Comparison of ENCODE assay signal across 11 cellular contexts in the genomic region with DNA sequence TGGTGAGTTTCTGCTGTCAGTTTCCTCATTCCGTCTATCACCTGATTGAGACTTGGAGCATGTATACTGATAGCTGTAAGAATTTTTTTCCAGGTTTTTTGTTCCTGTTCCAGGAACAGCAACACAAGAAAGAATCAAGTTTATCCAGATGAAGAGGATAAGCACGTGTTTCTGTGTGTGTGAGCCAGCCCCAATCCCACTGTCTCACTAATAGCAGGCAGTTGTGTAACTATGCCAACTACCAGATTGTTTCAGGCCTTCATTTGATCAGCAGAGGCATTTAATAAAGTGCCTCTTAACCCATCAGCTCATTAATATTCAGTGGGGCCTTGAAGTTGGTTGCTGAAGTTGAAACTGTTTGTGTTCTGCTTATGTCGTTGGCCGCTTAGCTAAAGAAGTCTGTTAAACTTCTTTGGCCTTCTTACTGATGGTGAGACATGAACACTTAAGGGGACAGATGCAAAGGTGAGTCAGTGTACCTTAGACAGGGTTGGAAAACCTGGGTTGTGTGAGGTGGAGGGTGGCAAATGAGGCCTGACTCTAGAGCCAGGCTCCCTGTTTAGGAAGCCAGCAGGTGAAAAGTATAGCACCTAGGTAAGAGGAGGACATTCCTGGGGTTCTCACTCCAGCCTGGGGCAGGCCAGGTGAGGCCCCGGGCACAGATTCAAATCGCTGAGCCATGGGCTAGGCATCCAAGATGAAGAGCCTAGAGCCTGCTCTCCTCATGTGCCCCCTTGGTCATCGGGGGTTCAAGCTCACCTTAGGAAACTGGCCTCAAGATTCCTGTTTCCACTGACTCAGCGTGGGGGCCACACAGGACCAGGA. TPM values are rescaled to one million over a fixed set of nuclear protein-coding genes. Genes with fewer than 3 reads are reported as not detected.
DNase-seq lines count a peak whose midpoint lies in the region; ATAC-seq, FAIRE-seq and TF ChIP-seq lines count a peak whose summit lies in the region.
"Had no signal": no experiment of that assay in that cellular context is flagged by ENCODE, and none has a peak within 500 bp of the region (broad histone marks: within the 10 kb centered on the region; RNA-seq: fewer than 3 reads in every experiment).

No MANE protein-coding gene starts in this region.

- no peak overlapping the region for H2AFZ ChIP-seq in astrocyte (ENCODE audit: low read depth, low read length)

- no peaks in the 10 kb centered on the region for H3K9me3 ChIP-seq in astrocyte (ENCODE audit: insufficient read depth, low read depth, low read length)
- H3K9me3 ChIP-seq: BE2C had no signal

- no peaks in the 10 kb centered on the region for H3K27me3 Mint-ChIP-seq in stimulated activated naive CD8-positive, alpha-beta T cell treated with anti-CD3 and anti-CD28 coated beads, Interleukin-15, Interleukin-2, amounts not matched to agents 100 ng/mL and 50 ng/mL, for 24 hours
- H3K27me3 Mint-ChIP-seq in astrocyte (ENCODE audit: low read depth, unreplicated experiment) (no peaks in the 10 kb centered on the region), memory B cell (no peaks in the 10 kb centered on the region)

- peaks cover 89% of the 10 kb centered on the region for H3K79me2 ChIP-seq in astrocyte (ENCODE audit: insufficient read depth, low read length)

- peaks cover 19% of the 10 kb centered on the region for H4K20me1 ChIP-seq in astrocyte (ENCODE audit: insufficient read depth, low read length)

- peaks cover 10% of the 10 kb centered on the region for H3K36me3 Mint-ChIP-seq in stimulated activated naive CD8-positive, alpha-beta T cell treated with anti-CD3 and anti-CD28 coated beads, Interleukin-15, Interleukin-2, amounts not matched to agents 100 ng/mL and 50 ng/mL, for 24 hours (ENCODE audit: low read depth)
- H3K36me3 Mint-ChIP-seq in astrocyte (ENCODE audit: low read depth, unreplicated experiment) (no peaks in the 10 kb centered on the region), memory B cell (peaks cover 15% of the 10 kb centered on the region)

- H3K9me3 Mint-ChIP-seq in stimulated activated naive CD8-positive, alpha-beta T cell treated with anti-CD3 and anti-CD28 coated beads, Interleukin-15, Interleukin-2, amounts not matched to agents 100 ng/mL and 50 ng/mL, for 24 hours: no peaks in the 10 kb centered on the region
- H3K9me3 Mint-ChIP-seq in astrocyte (ENCODE audit: unreplicated experiment) (no peaks in the 10 kb centered on the region), memory B cell (no peaks in the 10 kb centered on the region)
- H3K9me3 Mint-ChIP-seq: stimulated activated effector memory CD8-positive, alpha-beta T cell treated with anti-CD3 and anti-CD28 coated beads, Interleukin-12 subunit alpha, Interleukin-12 subunit beta, amount 100 ng/mL, for 72 hours had no signal

- no peak overlapping the region for H3K4me3 Mint-ChIP-seq in stimulated activated naive CD8-positive, alpha-beta T cell treated with anti-CD3 and anti-CD28 coated beads, Interleukin-15, Interleukin-2, amounts not matched to agents 100 ng/mL and 50 ng/mL, for 24 hours
- H3K4me3 Mint-ChIP-seq in astrocyte (ENCODE audit: unreplicated experiment) (no peak overlapping the region), memory B cell (peak overlapping the region; percentile 75)
- H3K4me3 Mint-ChIP-seq: stimulated activated effector memory CD8-positive, alpha-beta T cell treated with anti-CD3 and anti-CD28 coated beads, Interleukin-12 subunit alpha, Interleukin-12 subunit beta, amount 100 ng/mL, for 72 hours had no signal

- peak overlapping the region; percentile 84 for H3K27ac ChIP-seq in astrocyte (ENCODE audit: low read depth, low read length)

- peak overlapping the region; percentile 45 for H3K27ac Mint-ChIP-seq in stimulated activated naive CD8-positive, alpha-beta T cell treated with anti-CD3 and anti-CD28 coated beads, Interleukin-15, Interleukin-2, amounts not matched to agents 100 ng/mL and 50 ng/mL, for 24 hours
- H3K27ac Mint-ChIP-seq in astrocyte (ENCODE audit: unreplicated experiment) (no peak overlapping the region), memory B cell (peak overlapping the region; percentile 98)
- H3K27ac Mint-ChIP-seq: stimulated activated effector memory CD8-positive, alpha-beta T cell treated with anti-CD3 and anti-CD28 coated beads, Interleukin-12 subunit alpha, Interleukin-12 subunit beta, amount 100 ng/mL, for 72 hours had no signal

- ATAC-seq in stimulated activated naive CD8-positive, alpha-beta T cell treated with anti-CD3 and anti-CD28 coated beads, Interleukin-15, Interleukin-2, amounts not matched to agents 100 U/mL and 50 U/mL, for 24 hours: no peak
- no peak for ATAC-seq in memory B cell (ENCODE audit: low read depth)
- ATAC-seq in HG03442 (IDR thresholded peaks at IDR 0.05; ENCODE audit: unreplicated experiment): no peak
- ATAC-seq: K562; stimulated activated effector memory CD8-positive, alpha-beta T cell treated with anti-CD3 and anti-CD28 coated beads, Interleukin-12 subunit alpha, Interleukin-12 subunit beta, amount 100 ng/mL, for 72 hours had no signal

- peaks cover 34% of the 10 kb centered on the region for H3K4me1 ChIP-seq in astrocyte (ENCODE audit: insufficient read depth, low read length)
- H3K4me1 ChIP-seq: BE2C had no signal

- peak overlapping the region; percentile 72 for H3K9ac ChIP-seq in astrocyte (ENCODE audit: low read length)

- DNase-seq in stimulated activated naive CD8-positive, alpha-beta T cell treated with anti-CD3 and anti-CD28 coated beads, Interleukin-15, Interleukin-2, amounts not matched to agents 100 U/mL and 50 U/mL, for 24 hours: no peak
- DNase-seq in astrocyte (ENCODE audit: low read depth) (peak; percentile 40), memory B cell (ENCODE audit: low spot score in 2 of 2) (no peak), iPS-NIHi7 (ENCODE audit: extremely low spot score) (no peak), OCI-M2 (lab: John Stamatoyannopoulos, UW; ENCODE audit: unreplicated experiment) (no peak), NCI-H2196 treated with DMSO at 0.1 percent for 48 hours (lab: John Stamatoyannopoulos, UW; ENCODE audit: unreplicated experiment) (no peak)
- DNase-seq: BE2C had no signal

- H3K36me3 ChIP-seq in astrocyte (ENCODE audit: insufficient read depth, low read length): peaks cover 8% of the 10 kb centered on the region
- H3K36me3 ChIP-seq: BE2C had no signal

- H3K4me3 ChIP-seq in astrocyte (ENCODE audit: insufficient read depth, low read depth, low read length): no peak overlapping the region
- H3K4me3 ChIP-seq: K562 had no signal

- TF ChIP-seq CTCF in astrocyte (IDR thresholded peaks at IDR 0.05; ENCODE audit: insufficient read depth, low read depth, low read length): no peak

- peaks cover 81% of the 10 kb centered on the region for H3K4me1 Mint-ChIP-seq in stimulated activated naive CD8-positive, alpha-beta T cell treated with anti-CD3 and anti-CD28 coated beads, Interleukin-15, Interleukin-2, amounts not matched to agents 100 ng/mL and 50 ng/mL, for 24 hours (ENCODE audit: low read depth)
- H3K4me1 Mint-ChIP-seq in astrocyte (ENCODE audit: low read depth, unreplicated experiment) (peaks cover 4% of the 10 kb centered on the region), memory B cell (peaks cover 42% of the 10 kb centered on the region)

- no peak for FAIRE-seq in astrocyte (lab: Jason Lieb, UNC)
- FAIRE-seq: K562 had no signal

- H3K4me2 ChIP-seq in astrocyte (ENCODE audit: low read length): peak overlapping the region; percentile 94

- H3K27me3 ChIP-seq in astrocyte (ENCODE audit: insufficient read depth, low read length): no peaks in the 10 kb centered on the region
- H3K27me3 ChIP-seq: BE2C had no signal

RNA-seq across cellular contexts. Expression of gene ANKRD13A, which starts 3.7 kb away (rescaled TPM):
- 22.5 and 23.9 TPM in 2 replicates for total RNA-seq in astrocyte

RNA-seq across cellular contexts. Expression of gene GIT2, which starts 6.7 kb away (rescaled TPM):
- 32.7 and 33.4 TPM in 2 replicates for total RNA-seq in astrocyte

RNA-seq across cellular contexts. Expression of gene C12orf76, which starts 45.4 kb away (rescaled TPM):
- total RNA-seq in astrocyte: 11.5 and 13.0 TPM in 2 replicates
